2 cellular contexts compared by ENCODE assay signal in the genomic region with DNA sequence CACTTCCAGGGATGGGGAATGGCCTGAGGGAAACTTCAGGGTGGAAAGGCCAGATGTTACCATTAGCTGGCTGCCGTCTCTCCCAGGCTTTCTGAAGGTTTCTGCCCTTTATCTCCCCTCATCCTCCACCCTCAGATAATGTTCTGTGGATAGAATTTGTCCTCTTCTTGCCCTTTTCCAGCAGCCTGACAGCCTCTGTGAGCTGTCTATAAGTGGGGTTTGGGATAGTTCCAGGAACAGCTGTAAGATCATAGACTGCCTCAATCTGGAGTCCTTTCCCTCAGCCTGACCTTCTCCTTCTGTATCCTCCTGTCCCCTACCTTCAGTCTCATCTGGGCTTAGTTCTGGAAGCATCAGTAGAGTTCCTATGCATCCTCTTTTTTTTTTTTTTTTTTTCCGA.
TF ChIP-seq lines count a peak whose summit lies in the region.

No MANE protein-coding gene starts in this region.

TF ChIP-seq in GM23338, 12 proteins besides CTCF, POLR2A, EP300 and RAD21:
- no peak for TF ChIP-seq NANOG (IDR thresholded peaks at IDR 0.05; ENCODE audit: borderline replicate concordance)
- no peak for TF ChIP-seq EZH2 (IDR thresholded peaks at IDR 0.05; ENCODE audit: low read depth, unreplicated experiment)
- no peak for TF ChIP-seq EZH2phosphoT487 (IDR thresholded peaks at IDR 0.05; ENCODE audit: unreplicated experiment)
- no peak for TF ChIP-seq ZNF114 (CRISPR knock-in tag; IDR thresholded peaks at IDR 0.05)
- no peak for TF ChIP-seq STAT1 (IDR thresholded peaks at IDR 0.05; ENCODE audit: unreplicated experiment)
- TF ChIP-seq, protein P1, sequence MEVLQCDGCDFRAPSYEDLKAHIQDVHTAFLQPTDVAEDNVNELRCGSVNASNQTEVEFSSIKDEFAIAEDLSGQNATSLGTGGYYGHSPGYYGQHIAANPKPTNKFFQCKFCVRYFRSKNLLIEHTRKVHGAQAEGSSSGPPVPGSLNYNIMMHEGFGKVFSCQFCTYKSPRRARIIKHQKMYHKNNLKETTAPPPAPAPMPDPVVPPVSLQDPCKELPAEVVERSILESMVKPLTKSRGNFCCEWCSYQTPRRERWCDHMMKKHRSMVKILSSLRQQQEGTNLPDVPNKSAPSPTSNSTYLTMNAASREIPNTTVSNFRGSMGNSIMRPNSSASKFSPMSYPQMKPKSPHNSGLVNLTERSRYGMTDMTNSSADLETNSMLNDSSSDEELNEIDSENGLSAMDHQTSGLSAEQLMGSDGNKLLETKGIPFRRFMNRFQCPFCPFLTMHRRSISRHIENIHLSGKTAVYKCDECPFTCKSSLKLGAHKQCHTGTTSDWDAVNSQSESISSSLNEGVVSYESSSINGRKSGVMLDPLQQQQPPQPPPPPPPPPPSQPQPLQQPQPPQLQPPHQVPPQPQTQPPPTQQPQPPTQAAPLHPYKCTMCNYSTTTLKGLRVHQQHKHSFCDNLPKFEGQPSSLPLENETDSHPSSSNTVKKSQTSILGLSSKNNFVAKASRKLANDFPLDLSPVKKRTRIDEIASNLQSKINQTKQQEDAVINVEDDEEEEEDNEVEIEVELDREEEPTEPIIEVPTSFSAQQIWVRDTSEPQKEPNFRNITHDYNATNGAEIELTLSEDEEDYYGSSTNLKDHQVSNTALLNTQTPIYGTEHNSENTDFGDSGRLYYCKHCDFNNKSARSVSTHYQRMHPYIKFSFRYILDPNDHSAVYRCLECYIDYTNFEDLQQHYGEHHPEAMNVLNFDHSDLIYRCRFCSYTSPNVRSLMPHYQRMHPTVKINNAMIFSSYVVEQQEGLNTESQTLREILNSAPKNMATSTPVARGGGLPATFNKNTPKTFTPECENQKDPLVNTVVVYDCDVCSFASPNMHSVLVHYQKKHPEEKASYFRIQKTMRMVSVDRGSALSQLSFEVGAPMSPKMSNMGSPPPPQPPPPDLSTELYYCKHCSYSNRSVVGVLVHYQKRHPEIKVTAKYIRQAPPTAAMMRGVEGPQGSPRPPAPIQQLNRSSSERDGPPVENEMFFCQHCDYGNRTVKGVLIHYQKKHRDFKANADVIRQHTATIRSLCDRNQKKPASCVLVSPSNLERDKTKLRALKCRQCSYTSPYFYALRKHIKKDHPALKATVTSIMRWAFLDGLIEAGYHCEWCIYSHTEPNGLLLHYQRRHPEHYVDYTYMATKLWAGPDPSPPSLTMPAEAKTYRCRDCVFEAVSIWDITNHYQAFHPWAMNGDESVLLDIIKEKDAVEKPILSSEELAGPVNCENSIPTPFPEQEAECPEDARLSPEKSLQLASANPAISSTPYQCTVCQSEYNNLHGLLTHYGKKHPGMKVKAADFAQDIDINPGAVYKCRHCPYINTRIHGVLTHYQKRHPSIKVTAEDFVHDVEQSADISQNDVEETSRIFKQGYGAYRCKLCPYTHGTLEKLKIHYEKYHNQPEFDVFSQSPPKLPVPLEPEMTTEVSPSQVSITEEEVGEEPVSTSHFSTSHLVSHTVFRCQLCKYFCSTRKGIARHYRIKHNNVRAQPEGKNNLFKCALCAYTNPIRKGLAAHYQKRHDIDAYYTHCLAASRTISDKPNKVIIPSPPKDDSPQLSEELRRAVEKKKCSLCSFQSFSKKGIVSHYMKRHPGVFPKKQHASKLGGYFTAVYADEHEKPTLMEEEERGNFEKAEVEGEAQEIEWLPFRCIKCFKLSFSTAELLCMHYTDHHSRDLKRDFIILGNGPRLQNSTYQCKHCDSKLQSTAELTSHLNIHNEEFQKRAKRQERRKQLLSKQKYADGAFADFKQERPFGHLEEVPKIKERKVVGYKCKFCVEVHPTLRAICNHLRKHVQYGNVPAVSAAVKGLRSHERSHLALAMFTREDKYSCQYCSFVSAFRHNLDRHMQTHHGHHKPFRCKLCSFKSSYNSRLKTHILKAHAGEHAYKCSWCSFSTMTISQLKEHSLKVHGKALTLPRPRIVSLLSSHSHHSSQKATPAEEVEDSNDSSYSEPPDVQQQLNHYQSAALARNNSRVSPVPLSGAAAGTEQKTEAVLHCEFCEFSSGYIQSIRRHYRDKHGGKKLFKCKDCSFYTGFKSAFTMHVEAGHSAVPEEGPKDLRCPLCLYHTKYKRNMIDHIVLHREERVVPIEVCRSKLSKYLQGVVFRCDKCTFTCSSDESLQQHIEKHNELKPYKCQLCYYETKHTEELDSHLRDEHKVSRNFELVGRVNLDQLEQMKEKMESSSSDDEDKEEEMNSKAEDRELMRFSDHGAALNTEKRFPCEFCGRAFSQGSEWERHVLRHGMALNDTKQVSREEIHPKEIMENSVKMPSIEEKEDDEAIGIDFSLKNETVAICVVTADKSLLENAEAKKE (CRISPR knock-in tag; IDR thresholded peaks at IDR 0.05): no peak
- TF ChIP-seq JUNB (IDR thresholded peaks at IDR 0.05; ENCODE audit: unreplicated experiment): no peak
- no peak for TF ChIP-seq CREB1 (CRISPR knock-in tag; IDR thresholded peaks at IDR 0.05; ENCODE audit: low read depth)
- no peak for TF ChIP-seq REST (IDR thresholded peaks at IDR 0.05; ENCODE audit: unreplicated experiment)
- no peak for TF ChIP-seq ZNF331 (CRISPR knock-in tag; IDR thresholded peaks at IDR 0.05; ENCODE audit: low read depth)

TF ChIP-seq in H1, 55 proteins besides CTCF, POLR2A, EP300 and RAD21:
- TF ChIP-seq, protein P2, sequence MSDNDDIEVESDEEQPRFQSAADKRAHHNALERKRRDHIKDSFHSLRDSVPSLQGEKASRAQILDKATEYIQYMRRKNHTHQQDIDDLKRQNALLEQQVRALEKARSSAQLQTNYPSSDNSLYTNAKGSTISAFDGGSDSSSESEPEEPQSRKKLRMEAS (IDR thresholded peaks at IDR 0.05): no peak
- TF ChIP-seq SUZ12 (IDR thresholded peaks at IDR 0.05; ENCODE audit: low read length): no peak
- no peak for TF ChIP-seq JUND (IDR thresholded peaks at IDR 0.05; ENCODE audit: low read length)
- TF ChIP-seq SRF (IDR thresholded peaks at IDR 0.05; ENCODE audit: low read depth, low read length): no peak
- TF ChIP-seq SIRT6 (IDR thresholded peaks at IDR 0.05; ENCODE audit: low read length): no peak
- no peak for TF ChIP-seq BCL11A (IDR thresholded peaks at IDR 0.05; ENCODE audit: low read depth in 2 of 2, low read length in 2 of 2)
- TF ChIP-seq TAF7 (optimal IDR thresholded peaks at IDR 0.05; ENCODE audit: borderline replicate concordance, low read depth, low read length): no peak
- TF ChIP-seq RFX5 (IDR thresholded peaks at IDR 0.05; ENCODE audit: borderline replicate concordance, low read depth, low read length): no peak
- TF ChIP-seq SIX5 (IDR thresholded peaks at IDR 0.05; ENCODE audit: low read depth, low read length): no peak
- no peak for TF ChIP-seq ATF3 (IDR thresholded peaks at IDR 0.05; ENCODE audit: insufficient read depth, low read depth, low read length)
